ENCODE assay signal across 8 cellular contexts in genomic region chr7:140672382-140673062, GRCh38. TPM values are rescaled to one million over a fixed set of nuclear protein-coding genes. Genes with fewer than 3 reads are reported as not detected.
DNase-seq lines count a peak whose midpoint lies in the region; TF ChIP-seq lines count a peak whose summit lies in the region.

Gene ADCK2, plus strand, starts transcription at chr7:140672945. Its CDS starts 386 bp downstream, at chr7:140673331.

- H3K36me3 ChIP-seq in iPS-15b (ENCODE audit: control insufficient read depth, insufficient read depth, low read length) (no peaks in the 10 kb centered on the region), skeletal muscle satellite cell (ENCODE audit: insufficient read depth, low read length) (no peaks in the 10 kb centered on the region)

- H3K4me3 ChIP-seq in astrocyte of the spinal cord (ENCODE audit: low read depth, low read length) (peak within 1 kb of the TSS; percentile 59), iPS-15b (ENCODE audit: low read depth, low read length) (peak within 1 kb of the TSS; percentile 79), skeletal muscle satellite cell (ENCODE audit: low read length) (peak within 1 kb of the TSS; percentile 92)

- H3K27me3 ChIP-seq in iPS-15b (ENCODE audit: control insufficient read depth, insufficient read depth, low read length) (peaks cover 4% of the 10 kb centered on the region), skeletal muscle satellite cell (ENCODE audit: control insufficient read depth, insufficient read depth, low read length) (peaks cover 9% of the 10 kb centered on the region)

- H3K9ac ChIP-seq in iPS-15b (ENCODE audit: low read depth, low read length) = peak within 1 kb of the TSS; percentile 79
- peak within 1 kb of the TSS; percentile 74 for H3K9ac ChIP-seq in skeletal muscle satellite cell (ENCODE audit: low read depth, low read length)

- H3K4me1 ChIP-seq in iPS-15b (ENCODE audit: control insufficient read depth, insufficient read depth, low read length) (peaks cover 2% of the 10 kb centered on the region), skeletal muscle satellite cell (ENCODE audit: control insufficient read depth, insufficient read depth, low read length) (peaks cover 13% of the 10 kb centered on the region)

- H3K4me2 ChIP-seq in skeletal muscle satellite cell (ENCODE audit: low read length) = peak within 1 kb of the TSS; percentile 97

- H3K9me3 ChIP-seq in iPS-15b (ENCODE audit: control insufficient read depth, insufficient read depth, low read length) (no peaks in the 10 kb centered on the region), skeletal muscle satellite cell (replicated peaks; ENCODE audit: low read length) (no peaks in the 10 kb centered on the region)

- DNase-seq in DMS53 treated with DMSO at 0.1 percent for 48 hours (lab: John Stamatoyannopoulos, UW; ENCODE audit: unreplicated experiment) = peak; percentile 11
- peak; percentile 96 for DNase-seq in GM20000 (ENCODE audit: low spot score)
- DNase-seq in HUDEP-2 (lab: John Stamatoyannopoulos, UW; ENCODE audit: unreplicated experiment in 76 of 76) = peak in 41 of 76 experiments; percentile 1 to 67 (median 38)
- peak; percentile 40 for DNase-seq in T follicular helper cell (ENCODE audit: low read depth)
- DNase-seq in astrocyte of the spinal cord (ENCODE audit: low read depth, low spot score) = no peak
- DNase-seq in GOT3 (lab: John Stamatoyannopoulos, UW) = no peak

- in situ Hi-C loops in astrocyte of the spinal cord (cut with HindIII; ENCODE audit: low sequenced_read_pairs) = no loop called here

- TF ChIP-seq CTCF in GM20000 (IDR thresholded peaks at IDR 0.05; ENCODE audit: extremely low read depth, missing control alignments) (no peak), astrocyte of the spinal cord (IDR thresholded peaks at IDR 0.05; ENCODE audit: low read depth, low read length) (no peak)

RNA-seq across cellular contexts. Expression of gene ADCK2, which starts in this region (rescaled TPM):
- 18.0 and 25.3 TPM in 2 replicates for total RNA-seq in skeletal muscle satellite cell (2012; rRNA removed)

Comparison
In these comparisons a context has a peak if more than half of its experiments do, and no peak if none do; other contexts are left out.
1. DNase-seq: peak in DMS53 treated with DMSO at 0.1 percent for 48 hours (single experiment), GM20000 (single experiment), HUDEP-2 (41 of 76) and T follicular helper cell (single experiment); none in astrocyte of the spinal cord (single experiment) and GOT3 (single experiment).
2. Peak in every context shown above with its lines, with median percentiles within 50 percentile points of each other: H3K4me3 ChIP-seq.